ENCODE assay signal across 1 cellular context in the genomic region with DNA sequence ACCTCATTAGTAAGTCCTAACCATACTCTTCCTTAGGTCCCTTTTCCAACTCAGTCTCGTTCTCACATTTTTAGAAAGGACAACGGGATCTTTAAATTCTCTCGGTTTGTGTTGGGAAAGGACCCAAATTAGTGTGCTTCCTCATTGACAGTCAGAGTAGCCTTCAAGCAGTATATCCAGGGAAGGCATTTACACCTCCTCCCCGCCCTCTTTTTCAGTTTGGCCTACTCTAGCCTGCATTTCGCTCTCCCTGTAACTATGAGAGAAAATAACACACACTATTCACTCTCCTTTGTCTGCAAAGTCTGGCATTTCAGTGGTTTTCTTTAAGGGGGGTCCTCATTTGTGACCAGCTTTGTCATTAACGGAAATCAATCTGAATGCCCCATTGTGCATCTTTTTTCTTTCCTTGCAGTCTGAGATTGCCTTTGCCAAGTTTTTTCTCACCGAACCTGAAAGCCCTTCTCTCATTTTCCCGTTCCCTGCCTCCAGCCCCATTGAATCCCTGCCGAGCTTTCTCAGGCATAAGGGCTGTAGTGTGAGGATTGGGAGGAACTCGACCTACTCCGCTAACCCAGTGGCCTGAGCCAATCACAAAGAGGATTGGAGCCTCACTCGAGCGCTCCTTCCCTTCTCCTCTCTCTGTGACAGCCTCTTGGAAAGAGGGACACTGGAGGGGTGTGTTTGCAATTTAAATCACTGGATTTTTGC.
TF ChIP-seq lines count a peak whose summit lies in the region.

No MANE protein-coding gene starts in this region.

TF ChIP-seq in GM23338, 12 proteins besides CTCF, POLR2A, EP300 and RAD21 (continued from another document):
- TF ChIP-seq ZNF462 (CRISPR knock-in tag; IDR thresholded peaks at IDR 0.05): no peak
- TF ChIP-seq, protein P1, sequence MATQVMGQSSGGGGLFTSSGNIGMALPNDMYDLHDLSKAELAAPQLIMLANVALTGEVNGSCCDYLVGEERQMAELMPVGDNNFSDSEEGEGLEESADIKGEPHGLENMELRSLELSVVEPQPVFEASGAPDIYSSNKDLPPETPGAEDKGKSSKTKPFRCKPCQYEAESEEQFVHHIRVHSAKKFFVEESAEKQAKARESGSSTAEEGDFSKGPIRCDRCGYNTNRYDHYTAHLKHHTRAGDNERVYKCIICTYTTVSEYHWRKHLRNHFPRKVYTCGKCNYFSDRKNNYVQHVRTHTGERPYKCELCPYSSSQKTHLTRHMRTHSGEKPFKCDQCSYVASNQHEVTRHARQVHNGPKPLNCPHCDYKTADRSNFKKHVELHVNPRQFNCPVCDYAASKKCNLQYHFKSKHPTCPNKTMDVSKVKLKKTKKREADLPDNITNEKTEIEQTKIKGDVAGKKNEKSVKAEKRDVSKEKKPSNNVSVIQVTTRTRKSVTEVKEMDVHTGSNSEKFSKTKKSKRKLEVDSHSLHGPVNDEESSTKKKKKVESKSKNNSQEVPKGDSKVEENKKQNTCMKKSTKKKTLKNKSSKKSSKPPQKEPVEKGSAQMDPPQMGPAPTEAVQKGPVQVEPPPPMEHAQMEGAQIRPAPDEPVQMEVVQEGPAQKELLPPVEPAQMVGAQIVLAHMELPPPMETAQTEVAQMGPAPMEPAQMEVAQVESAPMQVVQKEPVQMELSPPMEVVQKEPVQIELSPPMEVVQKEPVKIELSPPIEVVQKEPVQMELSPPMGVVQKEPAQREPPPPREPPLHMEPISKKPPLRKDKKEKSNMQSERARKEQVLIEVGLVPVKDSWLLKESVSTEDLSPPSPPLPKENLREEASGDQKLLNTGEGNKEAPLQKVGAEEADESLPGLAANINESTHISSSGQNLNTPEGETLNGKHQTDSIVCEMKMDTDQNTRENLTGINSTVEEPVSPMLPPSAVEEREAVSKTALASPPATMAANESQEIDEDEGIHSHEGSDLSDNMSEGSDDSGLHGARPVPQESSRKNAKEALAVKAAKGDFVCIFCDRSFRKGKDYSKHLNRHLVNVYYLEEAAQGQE (IDR thresholded peaks at IDR 0.05; ENCODE audit: unreplicated experiment): no peak
